ENCODE assay signal across 1 cellular context in genomic region chr17:16435951-16436886, GRCh38.
TF ChIP-seq lines count a peak whose summit lies in the region.

No MANE protein-coding gene starts in this region.

TF ChIP-seq in HepG2, 621 proteins besides CTCF, POLR2A, EP300 and RAD21 (continued from another document and continues in another):
- TF ChIP-seq CEBPZ (IDR thresholded peaks at IDR 0.05; ENCODE audit: low read length) (no peak), ZUFSP (CRISPR knock-in tag; IDR thresholded peaks at IDR 0.05; ENCODE audit: borderline replicate concordance) (no peak), ZNF235 (CRISPR knock-in tag; IDR thresholded peaks at IDR 0.05; ENCODE audit: borderline replicate concordance) (0 out of 2 replicates have a peak, but pooled peaks have one; percentile 30), PCBP1 (IDR thresholded peaks at IDR 0.05; ENCODE audit: borderline replicate concordance, low read depth, low read length) (no peak), ZFX (CRISPR knock-in tag; IDR thresholded peaks at IDR 0.05; ENCODE audit: low read depth) (no peak; the same call in 1 of the 2 replicates), ZNF879 (CRISPR knock-in tag; IDR thresholded peaks at IDR 0.05) (no peak), ZNF782 (CRISPR knock-in tag; IDR thresholded peaks at IDR 0.05; ENCODE audit: borderline replicate concordance) (no peak), ZIK1 (CRISPR knock-in tag; IDR thresholded peaks at IDR 0.05; ENCODE audit: borderline replicate concordance, low read depth) (no peak), POLR2AphosphoS2 (IDR thresholded peaks at IDR 0.05; ENCODE audit: low read depth, low read length) (no peak), MBNL3 (CRISPR knock-in tag; conservative IDR thresholded peaks at IDR 0.05) (no peak), ZNF317 (CRISPR knock-in tag; IDR thresholded peaks at IDR 0.05) (no peak; the same call in 1 of the 2 replicates), ZBTB26 (CRISPR knock-in tag; IDR thresholded peaks at IDR 0.05; ENCODE audit: borderline replicate concordance) (0 out of 2 replicates have a peak, but pooled peaks have one; percentile 30), ELF3 (CRISPR knock-in tag; IDR thresholded peaks at IDR 0.05) (no peak), HIVEP1 (CRISPR knock-in tag; IDR thresholded peaks at IDR 0.05) (peak; percentile 72), ZNF558 (CRISPR knock-in tag; IDR thresholded peaks at IDR 0.05; ENCODE audit: borderline replicate concordance) (no peak), ZNF260 (CRISPR knock-in tag; IDR thresholded peaks at IDR 0.05; ENCODE audit: borderline replicate concordance, low read depth) (no peak), IKZF4 (CRISPR knock-in tag; IDR thresholded peaks at IDR 0.05; ENCODE audit: borderline replicate concordance, low read depth, not compliant biosample characterization) (no peak), ZNF468 (CRISPR knock-in tag; IDR thresholded peaks at IDR 0.05) (no peak), LCORL (IDR thresholded peaks at IDR 0.05) (no peak), LCORL (CRISPR knock-in tag; IDR thresholded peaks at IDR 0.05) (no peak), ZNF75D (CRISPR knock-in tag; IDR thresholded peaks at IDR 0.05; ENCODE audit: borderline replicate concordance) (no peak), HCFC1 (IDR thresholded peaks at IDR 0.05; ENCODE audit: low read depth, low read length) (no peak), MIXL1 (CRISPR knock-in tag; IDR thresholded peaks at IDR 0.05) (peak; percentile 15; the same call in 1 of the 2 replicates), TCF7 (IDR thresholded peaks at IDR 0.05; ENCODE audit: low read depth) (no peak), NBN (conservative IDR thresholded peaks at IDR 0.05) (no peak), ZNF792 (CRISPR knock-in tag; IDR thresholded peaks at IDR 0.05) (no peak), ZNF781 (CRISPR knock-in tag; IDR thresholded peaks at IDR 0.05; ENCODE audit: borderline replicate concordance, not compliant biosample characterization) (no peak), ZNF883 (CRISPR knock-in tag; IDR thresholded peaks at IDR 0.05; ENCODE audit: not compliant biosample characterization) (no peak), JUN (CRISPR knock-in tag; IDR thresholded peaks at IDR 0.05) (no peak), ZNF251 (CRISPR knock-in tag; IDR thresholded peaks at IDR 0.05) (no peak), HOMEZ (CRISPR knock-in tag; IDR thresholded peaks at IDR 0.05; ENCODE audit: low read depth) (no peak), ZNF687 (CRISPR knock-in tag; IDR thresholded peaks at IDR 0.05) (peak; percentile 87), SIN3A (IDR thresholded peaks at IDR 0.05; ENCODE audit: borderline replicate concordance, low read depth, low read length) (0 out of 2 replicates have a peak, but pooled peaks have one; percentile 46), TFE3 (CRISPR knock-in tag; IDR thresholded peaks at IDR 0.05) (peak; percentile 52), ZNF280B (CRISPR knock-in tag; IDR thresholded peaks at IDR 0.05; ENCODE audit: borderline replicate concordance) (no peak), BORCS8-MEF2B (CRISPR knock-in tag; IDR thresholded peaks at IDR 0.05) (peak; percentile 78; the same call in 1 of the 2 replicates), NCOA2 (CRISPR knock-in tag; IDR thresholded peaks at IDR 0.05) (peak; percentile 36; the same call in 1 of the 2 replicates), BRD4 (CRISPR knock-in tag; IDR thresholded peaks at IDR 0.05) (no peak), ZNF850 (CRISPR knock-in tag; conservative IDR thresholded peaks at IDR 0.05) (no peak), FOSL1 (CRISPR knock-in tag; IDR thresholded peaks at IDR 0.05; ENCODE audit: borderline replicate concordance) (no peak), ONECUT2 (CRISPR knock-in tag; IDR thresholded peaks at IDR 0.05) (no peak), ZNF276 (CRISPR knock-in tag; IDR thresholded peaks at IDR 0.05; ENCODE audit: low read depth) (no peak), NR2F2 (IDR thresholded peaks at IDR 0.05; ENCODE audit: borderline replicate concordance, low read depth) (no peak), YY1 (IDR thresholded peaks at IDR 0.05; ENCODE audit: insufficient read depth, insufficient replicate concordance, low read depth, low read length) (no peak), NFATC3 (CRISPR knock-in tag; IDR thresholded peaks at IDR 0.05) (no peak), NFE2L2 (IDR thresholded peaks at IDR 0.05; ENCODE audit: low read length) (no peak), TEAD2 (CRISPR knock-in tag; IDR thresholded peaks at IDR 0.05) (no peak), ZNF780A (CRISPR knock-in tag; IDR thresholded peaks at IDR 0.05) (no peak), KAT2B (IDR thresholded peaks at IDR 0.05; ENCODE audit: borderline replicate concordance, low read depth, low read length) (no peak), BRF2 (CRISPR knock-in tag; IDR thresholded peaks at IDR 0.05) (no peak; the same call in 1 of the 2 replicates)
